Comparison of ENCODE assay signal across 16 cellular contexts in genomic region chr2:43065036-43065435, GRCh38.
"Had no signal": no experiment of that assay in that cellular context is flagged by ENCODE, and none has a peak within 500 bp of the region (broad histone marks: within the 10 kb centered on the region; RNA-seq: fewer than 3 reads in every experiment).

No MANE protein-coding gene starts in this region.

- H3K27me3 ChIP-seq: brain microvascular endothelial cell, testis, upper lobe of left lung had no signal

- ATAC-seq: naive thymus-derived CD4-positive, alpha-beta T cell had no signal

- H3K4me1 ChIP-seq: testis had no signal

- H3K27ac ChIP-seq: brain microvascular endothelial cell, testis, upper lobe of left lung, VCaP had no signal

- H3K4me3 Mint-ChIP-seq: activated naive CD4-positive, alpha-beta T cell treated with anti-CD3 and anti-CD28 coated beads for 36 hours; naive thymus-derived CD4-positive, alpha-beta T cell had no signal

- H3K36me3 ChIP-seq: brain microvascular endothelial cell, upper lobe of left lung had no signal

- DNase-seq: activated CD4-positive, alpha-beta T cell treated with anti-CD3 and anti-CD28 coated beads for 4 hours; activated CD4-positive, alpha-beta T cell treated with anti-CD3 and anti-CD28 coated beads, Interleukin-2, amount 50 U/mL, for 4 hours; activated CD8-positive, alpha-beta memory T cell treated with anti-CD3 and anti-CD28 coated beads for 24 hours; activated effector memory CD4-positive, alpha-beta T cell treated with Interleukin-2 at 50 U/mL for 16 hours; activated naive CD4-positive, alpha-beta T cell treated with anti-CD3 and anti-CD28 coated beads for 36 hours; amniotic stem cell; brain microvascular endothelial cell; cortex of kidney; foreskin fibroblast; hippocampal formation; midbrain; naive thymus-derived CD4-positive, alpha-beta T cell; stimulated activated naive CD4-positive, alpha-beta T cell treated with Interleukin-2 at 50 U/mL for 16 hours; testis; upper lobe of left lung had no signal

- H3K9me3 ChIP-seq: testis, upper lobe of left lung had no signal

- H3K4me3 ChIP-seq: testis, upper lobe of left lung had no signal

- H3K27me3 Mint-ChIP-seq: naive thymus-derived CD4-positive, alpha-beta T cell had no signal
